Comparison of ENCODE assay signal across 17 cellular contexts in genomic region chr7:128591705-128592104, GRCh38.
"Had no signal": no experiment of that assay in that cellular context is flagged by ENCODE, and none has a peak within 500 bp of the region (broad histone marks: within the 10 kb centered on the region; RNA-seq: fewer than 3 reads in every experiment).

No MANE protein-coding gene starts in this region.

- DNase-seq: activated CD4-positive, alpha-beta T cell treated with anti-CD3 and anti-CD28 coated beads for 1 hour; activated CD8-positive, alpha-beta memory T cell treated with anti-CD3 and anti-CD28 coated beads for 24 hours; activated CD8-positive, alpha-beta memory T cell treated with anti-CD3 and anti-CD28 coated beads, Interleukin-2, amount 50 U/mL, for 48 hours; activated effector memory CD4-positive, alpha-beta T cell treated with Interleukin-2 at 50 U/mL for 16 hours; activated naive CD4-positive, alpha-beta T cell treated with anti-CD3 and anti-CD28 coated beads, Interleukin-2, amount 10 ng/mL, durations not matched to agents 7 days and 5 days; activated T-cell treated with anti-CD3 and anti-CD28 coated beads, Interleukin-2, amount 50 U/mL, for 48 hours; dermis blood vessel endothelial cell; effector memory CD8-positive, alpha-beta T cell; foreskin keratinocyte; lower lobe of right lung; nephron progenitor cell; occipital lobe; stimulated activated CD4-positive, alpha-beta T cell treated with anti-CD3 and anti-CD28 coated beads, Interleukin-2, amount 100 ng/mL, for 24 hours; stimulated activated naive CD8-positive, alpha-beta T cell treated with anti-CD3 and anti-CD28 coated beads, Interleukin-15, Interleukin-2, amounts not matched to agents 100 U/mL and 50 U/mL, for 24 hours; T-helper 2 cell had no signal

- FAIRE-seq: bronchial epithelial cell had no signal

- ATAC-seq: effector memory CD8-positive, alpha-beta T cell; foreskin keratinocyte; lower lobe of right lung; right cardiac atrium; stimulated activated naive CD8-positive, alpha-beta T cell treated with anti-CD3 and anti-CD28 coated beads, Interleukin-15, Interleukin-2, amounts not matched to agents 100 U/mL and 50 U/mL, for 24 hours had no signal
